In the genomic region with DNA sequence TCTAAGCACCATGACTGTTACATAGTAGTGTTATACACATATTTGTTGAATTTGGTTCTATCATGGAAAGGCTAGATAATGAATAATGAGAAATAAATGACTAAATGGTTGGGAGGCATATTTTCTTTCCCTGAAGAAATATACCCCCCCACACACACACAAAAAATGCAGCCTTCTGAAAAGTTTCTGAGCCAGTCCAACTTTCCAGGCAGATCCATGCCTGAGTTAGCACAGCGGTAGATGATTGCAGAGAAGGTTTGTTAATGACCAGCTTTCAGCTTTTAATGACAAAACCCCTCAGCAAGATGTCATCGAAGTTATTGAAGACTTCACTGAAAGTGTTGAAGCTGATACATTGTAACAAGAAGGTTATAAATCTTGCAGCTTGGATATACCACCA, we compare ENCODE assay signal across 14 cellular contexts.
A peak's percentile ranks its signal among the peaks of the same experiment; 100 is the strongest.
DNase-seq lines count a peak whose midpoint lies in the region; ATAC-seq and TF ChIP-seq lines count a peak whose summit lies in the region.
"Had no signal": no experiment of that assay in that cellular context is flagged by ENCODE, and none has a peak within 500 bp of the region (broad histone marks: within the 10 kb centered on the region; RNA-seq: fewer than 3 reads in every experiment).

No MANE protein-coding gene starts in this region.

- no peaks in the 10 kb centered on the region for H3K27me3 ChIP-seq in mesenchymal stem cell (ENCODE audit: control insufficient read depth in 1 of 2, insufficient read depth in 1 of 2, low read length in 2 of 2)
- H3K27me3 ChIP-seq in H9 (ENCODE audit: insufficient read depth, low read length) = no peaks in the 10 kb centered on the region
- H3K27me3 ChIP-seq: BLaER1 treated with 17β-estradiol and CSF1 and Interleukin-3, amounts not matched to agents 10 nM and 100 nM had no signal

- H3K79me2 ChIP-seq in H9 (ENCODE audit: insufficient read depth, low read length) = no peaks in the 10 kb centered on the region

- H3K18ac ChIP-seq in mesenchymal stem cell (ENCODE audit: low read depth in 1 of 2, low read length in 2 of 2) (no peak overlapping the region), H9 (ENCODE audit: insufficient read length, low read depth, low read length) (no peak overlapping the region)

- no peaks in the 10 kb centered on the region for H4K20me1 ChIP-seq in H9 (ENCODE audit: control insufficient read depth, insufficient read depth, insufficient read length)
- H4K20me1 ChIP-seq: BLaER1 treated with 17β-estradiol and CSF1 and Interleukin-3, amounts not matched to agents 10 nM and 100 nM had no signal

- ATAC-seq in GM18517 (IDR thresholded peaks at IDR 0.05; ENCODE audit: unreplicated experiment) = no peak
- no peak for ATAC-seq in HG02840 (IDR thresholded peaks at IDR 0.05; ENCODE audit: low FRiP score, unreplicated experiment)
- ATAC-seq in GM21717 (IDR thresholded peaks at IDR 0.05; ENCODE audit: unreplicated experiment) = no peak
- ATAC-seq: CD8-positive, alpha-beta T cell; K562 had no signal

- no peak overlapping the region for H3K14ac ChIP-seq in mesenchymal stem cell (ENCODE audit: low read length in 2 of 2)
- no peak overlapping the region for H3K14ac ChIP-seq in H9 (ENCODE audit: insufficient read depth, low read length)

- H2BK5ac ChIP-seq in mesenchymal stem cell (ENCODE audit: low read depth, low read length, poor library complexity, severe bottlenecking) (no peak overlapping the region), H9 (ENCODE audit: insufficient read length, low read length) (no peak overlapping the region)

- H3K79me1 ChIP-seq in mesenchymal stem cell (replicated peaks; ENCODE audit: low read length, poor library complexity, severe bottlenecking) (no peaks in the 10 kb centered on the region), H9 (ENCODE audit: insufficient read depth, low read depth, low read length, poor library complexity, severe bottlenecking) (no peaks in the 10 kb centered on the region)

- H2AFZ ChIP-seq in mesenchymal stem cell (ENCODE audit: low read depth, low read length) (no peak overlapping the region), H9 (ENCODE audit: low read length) (no peak overlapping the region)

- H3K4me1 ChIP-seq in mesenchymal stem cell (ENCODE audit: control insufficient read depth, insufficient read depth, low read depth, low read length) (peaks cover 5% of the 10 kb centered on the region), H9 (ENCODE audit: insufficient read depth, low read length) (no peaks in the 10 kb centered on the region)
- H3K4me1 ChIP-seq: BLaER1 treated with 17β-estradiol and CSF1 and Interleukin-3, amounts not matched to agents 10 nM and 100 nM had no signal

- H3K4me1 Mint-ChIP-seq in H9 = no peaks in the 10 kb centered on the region
- H3K4me1 Mint-ChIP-seq: B cell had no signal

- no peaks in the 10 kb centered on the region for H3K36me3 ChIP-seq in mesenchymal stem cell (ENCODE audit: control insufficient read depth in 1 of 2, insufficient read depth in 2 of 2, low read depth in 1 of 2, low read length in 2 of 2)
- H3K36me3 ChIP-seq: BLaER1 treated with 17β-estradiol and CSF1 and Interleukin-3, amounts not matched to agents 10 nM and 100 nM had no signal

- H4K8ac ChIP-seq in mesenchymal stem cell (ENCODE audit: low read length) (no peak overlapping the region), H9 (replicated peaks; ENCODE audit: insufficient read length, low read depth, low read length) (no peak overlapping the region)

- no peak overlapping the region for H4K5ac ChIP-seq in H9 (ENCODE audit: insufficient read length, low read depth, low read length)

- H3K27ac ChIP-seq in mesenchymal stem cell (ENCODE audit: low read length, poor library complexity, severe bottlenecking) = peak overlapping the region; percentile 9
- no peak overlapping the region for H3K27ac ChIP-seq in H9 (ENCODE audit: insufficient read length, low read depth, low read length)
- H3K27ac ChIP-seq: BLaER1 treated with 17β-estradiol and CSF1 and Interleukin-3, amounts not matched to agents 10 nM and 100 nM had no signal

- 82% methylated on average over 1 of the region's 2 CpGs for WGBS in mesenchymal stem cell
- WGBS in H9 (ENCODE audit: extremely low coverage, insufficient read length, low lambda C conversion rate) = no CpG with 5 or more reads among the region's 2 CpGs

- H3K9me3 Mint-ChIP-seq in H9 = no peaks in the 10 kb centered on the region
- H3K9me3 Mint-ChIP-seq: CD8-positive, alpha-beta T cell had no signal

- no peak overlapping the region for H2BK15ac ChIP-seq in mesenchymal stem cell (ENCODE audit: low read depth, poor library complexity, severe bottlenecking)
- H2BK15ac ChIP-seq in H9 (ENCODE audit: low read depth, low read length) = no peak overlapping the region

- H3K36me3 Mint-ChIP-seq in H9 (ENCODE audit: insufficient read depth in 1 of 3, low read depth in 3 of 3) = no peaks in the 10 kb centered on the region
- H3K36me3 Mint-ChIP-seq: CD8-positive, alpha-beta T cell had no signal

- no peak for TF ChIP-seq CTCF in epithelial cell of proximal tubule (conservative IDR thresholded peaks at IDR 0.05; ENCODE audit: low read depth, low read length)
- TF ChIP-seq CTCF in H9 (conservative IDR thresholded peaks at IDR 0.05) = no peak

- in situ Hi-C loops in Caki2 (cut with HindIII; ENCODE audit: low pct_unique_long_range_greater_than_20kb, low sequenced_read_pairs) = no loop called here

- H2AK5ac ChIP-seq in mesenchymal stem cell (ENCODE audit: low read length, severe bottlenecking) = no peak overlapping the region
- no peak overlapping the region for H2AK5ac ChIP-seq in H9 (ENCODE audit: insufficient read length, low read length)

- H3K4ac ChIP-seq in mesenchymal stem cell (ENCODE audit: low read depth in 1 of 2, low read length in 2 of 2) = no peak overlapping the region
- no peak overlapping the region for H3K4ac ChIP-seq in H9 (ENCODE audit: low read depth, low read length)

- H3T11ph ChIP-seq in H9 (ENCODE audit: low read length) = no peak overlapping the region

- H3K23ac ChIP-seq in mesenchymal stem cell (ENCODE audit: low read length in 2 of 2) = no peak overlapping the region
- no peak overlapping the region for H3K23ac ChIP-seq in H9 (ENCODE audit: insufficient read length, low read depth, low read length)

- H3K56ac ChIP-seq in H9 (ENCODE audit: insufficient read length, low read depth, low read length) = no peak overlapping the region

- H4K91ac ChIP-seq in mesenchymal stem cell (ENCODE audit: low read length) = no peak overlapping the region
- H4K91ac ChIP-seq in H9 (ENCODE audit: insufficient read length, low read depth, low read length) = no peak overlapping the region

- H3K4me3 ChIP-seq in epithelial cell of proximal tubule (ENCODE audit: low read depth, low read length) = no peak overlapping the region
- no peak overlapping the region for H3K4me3 ChIP-seq in mesenchymal stem cell (ENCODE audit: insufficient read depth in 1 of 2, low read depth in 1 of 2, low read length in 2 of 2)
- H3K4me3 ChIP-seq: BLaER1 treated with 17β-estradiol and CSF1 and Interleukin-3, amounts not matched to agents 10 nM and 100 nM; K562 had no signal

- no peak overlapping the region for H2BK12ac ChIP-seq in mesenchymal stem cell (ENCODE audit: low read length in 2 of 2)
- H2BK12ac ChIP-seq in H9 (ENCODE audit: insufficient read length, low read depth, low read length) = no peak overlapping the region

- H3K4me2 ChIP-seq in mesenchymal stem cell (ENCODE audit: low read length, poor library complexity, severe bottlenecking) (no peak overlapping the region), H9 (ENCODE audit: insufficient read depth, insufficient read length, low read length) (no peak overlapping the region)
- H3K4me2 ChIP-seq: BLaER1 treated with 17β-estradiol and CSF1 and Interleukin-3, amounts not matched to agents 10 nM and 100 nM had no signal

- H3K9me3 ChIP-seq in mesenchymal stem cell (ENCODE audit: control insufficient read depth, low read length) (peaks cover 7% of the 10 kb centered on the region), H9 (ENCODE audit: control insufficient read depth, low read depth, low read length) (no peaks in the 10 kb centered on the region)

- H2BK120ac ChIP-seq in mesenchymal stem cell (ENCODE audit: low read depth, low read length) (no peak overlapping the region), H9 (ENCODE audit: low read depth, low read length, poor library complexity, severe bottlenecking) (no peak overlapping the region)

- no peak overlapping the region for H2BK20ac ChIP-seq in H9 (ENCODE audit: low read depth, low read length, poor library complexity, severe bottlenecking)

- DNase-seq in Caki2 (ENCODE audit: low read depth) (peak; percentile 49), epithelial cell of proximal tubule (ENCODE audit: low read depth) (peak; percentile 76), mesenchymal stem cell (no peak), H9 (no peak)
- DNase-seq: 8988T; CD8-positive, alpha-beta T cell; HCEC 1CT; IMR-90 had no signal

- no peak overlapping the region for H3K27ac Mint-ChIP-seq in H9
- H3K27ac Mint-ChIP-seq: B cell; CD8-positive, alpha-beta T cell had no signal

- no peak overlapping the region for H3K9ac ChIP-seq in mesenchymal stem cell (ENCODE audit: low read length)
- H3K9ac ChIP-seq in H9 (ENCODE audit: extremely low read depth, insufficient read length, low read length) = no peak overlapping the region
- H3K9ac ChIP-seq: BLaER1 treated with 17β-estradiol and CSF1 and Interleukin-3, amounts not matched to agents 10 nM and 100 nM had no signal

- H3K27me3 Mint-ChIP-seq in H9 (ENCODE audit: low read depth) = no peaks in the 10 kb centered on the region
- H3K27me3 Mint-ChIP-seq: B cell had no signal

- H3K23me2 ChIP-seq in H9 (ENCODE audit: insufficient read length, low read depth, low read length, poor library complexity, severe bottlenecking) = no peaks in the 10 kb centered on the region

- no peak overlapping the region for H3K4me3 Mint-ChIP-seq in H9
- H3K4me3 Mint-ChIP-seq: B cell; CD8-positive, alpha-beta T cell had no signal

Comparison
In these comparisons a context has a peak if more than half of its experiments do, and no peak if none do; other contexts are left out.
1. DNase-seq: peak in Caki2 (single experiment) and epithelial cell of proximal tubule (single experiment); none in mesenchymal stem cell (single experiment) and H9 (single experiment).